39 cellular contexts compared by ENCODE assay signal in the genomic region with DNA sequence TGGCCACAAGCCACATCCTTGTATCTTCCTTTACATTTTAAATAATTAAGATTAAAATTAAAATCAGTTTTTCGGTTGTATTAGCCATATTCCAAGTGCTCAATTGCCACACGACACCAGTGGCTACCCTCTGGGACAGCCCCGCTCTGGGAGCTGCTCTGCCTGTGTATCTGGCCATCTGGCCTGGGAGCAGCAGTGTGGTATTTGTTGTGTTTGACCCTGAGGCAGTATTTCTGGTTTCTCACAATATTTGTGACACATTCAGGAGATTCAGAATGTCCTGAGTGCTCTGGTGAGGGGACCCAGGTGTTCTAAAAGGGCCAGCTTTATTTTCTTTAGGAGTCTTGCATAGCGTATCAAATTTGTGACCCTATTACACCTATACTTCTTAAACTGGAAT.
"Had no signal": no experiment of that assay in that cellular context is flagged by ENCODE, and none has a peak within 500 bp of the region (broad histone marks: within the 10 kb centered on the region; RNA-seq: fewer than 3 reads in every experiment).

No MANE protein-coding gene starts in this region.

- DNase-seq: activated effector memory CD4-positive, alpha-beta T cell treated with anti-CD3 and anti-CD28 coated beads, Interleukin-2, amount 50 U/mL, for 16 hours; activated effector memory CD4-positive, alpha-beta T cell treated with Interleukin-2 at 50 U/mL for 16 hours; activated gamma-delta T cell; activated gamma-delta T cell treated with Interleukin-2 at 50 U/mL for 16 hours; activated naive CD4-positive, alpha-beta T cell; activated naive CD4-positive, alpha-beta T cell treated with anti-CD3 and anti-CD28 coated beads for 36 hours; activated naive CD4-positive, alpha-beta T cell treated with anti-CD3 and anti-CD28 coated beads, Interleukin-2, amount 10 ng/mL, durations not matched to agents 7 days and 5 days; activated naive CD4-positive, alpha-beta T cell treated with anti-CD3 and anti-CD28 coated beads, Interleukin-2, amount 50 U/mL, for 16 hours; activated naive CD4-positive, alpha-beta T cell treated with Interleukin-2 at 50 U/mL for 16 hours; activated naive CD8-positive, alpha-beta T cell treated with anti-CD3 and anti-CD28 coated beads for 36 hours; activated naive CD8-positive, alpha-beta T cell treated with anti-CD3 and anti-CD28 coated beads, Interleukin-2, amount 10 ng/mL, durations not matched to agents 7 days and 5 days; activated naive CD8-positive, alpha-beta T cell treated with anti-CD3 and anti-CD28 coated beads, Interleukin-2, amount 50 U/mL, for 24 hours; activated T-cell treated with anti-CD3 and anti-CD28 coated beads for 4 hours; activated T-cell treated with anti-CD3 and anti-CD28 coated beads, Interleukin-2, amount 50 U/mL, for 1 hour; activated T-cell treated with anti-CD3 and anti-CD28 coated beads, Interleukin-2, amount 50 U/mL, for 24 hours; activated T-cell treated with anti-CD3 and anti-CD28 coated beads, Interleukin-2, amount 50 U/mL, for 4 hours; activated T-cell treated with anti-CD3 and anti-CD28 coated beads, Interleukin-2, amount 50 U/mL, for 48 hours; activated T-cell treated with anti-CD3 and anti-CD28 coated beads, Interleukin-2, amount 50 U/mL, for 72 hours; adrenal gland; amniotic stem cell; amygdala; anterior cingulate cortex; aorta; body of pancreas; brain microvascular endothelial cell; caudate nucleus; central memory CD4-positive, alpha-beta T cell; cerebellar nuclear complex had no signal

- H3K4me3 ChIP-seq: adrenal gland, ascending aorta, body of pancreas, breast epithelium, cardiac muscle cell had no signal

- H3K4me1 Mint-ChIP-seq: activated naive CD4-positive, alpha-beta T cell treated with anti-CD3 and anti-CD28 coated beads, Interleukin-2, amount 10 ng/mL, durations not matched to agents 7 days and 5 days; activated naive CD4-positive, alpha-beta T cell treated with anti-CD3 and anti-CD28 coated beads, Interleukin-2, amount 50 U/mL, for 24 hours; activated naive CD8-positive, alpha-beta T cell treated with anti-CD3 and anti-CD28 coated beads for 36 hours; activated naive CD8-positive, alpha-beta T cell treated with anti-CD3 and anti-CD28 coated beads, Interleukin-2, amount 10 ng/mL, durations not matched to agents 7 days and 5 days; activated naive CD8-positive, alpha-beta T cell treated with anti-CD3 and anti-CD28 coated beads, Interleukin-2, amount 50 U/mL, for 24 hours; activated T-helper 17 cell treated with anti-CD3 and anti-CD28 coated beads, Interleukin-2, amount 50 U/mL, for 72 hours; central memory CD8-positive, alpha-beta T cell had no signal

- H3K36me3 Mint-ChIP-seq: activated naive CD4-positive, alpha-beta T cell treated with anti-CD3 and anti-CD28 coated beads, Interleukin-2, amount 10 ng/mL, durations not matched to agents 7 days and 5 days; brain had no signal

- H3K9me3 ChIP-seq: adrenal gland, ascending aorta, body of pancreas, breast epithelium had no signal

- H3K9me3 Mint-ChIP-seq: brain had no signal

- H3K36me3 ChIP-seq: adrenal gland, ascending aorta, brain microvascular endothelial cell, breast epithelium, cardiac muscle cell had no signal

- ATAC-seq: activated naive CD4-positive, alpha-beta T cell treated with anti-CD3 and anti-CD28 coated beads, Interleukin-2, amount 50 U/mL, for 72 hours; activated naive CD8-positive, alpha-beta T cell treated with anti-CD3 and anti-CD28 coated beads, Interleukin-2, amount 50 U/mL, for 24 hours; activated T-cell treated with anti-CD3 and anti-CD28 coated beads, Interleukin-2, amount 50 U/mL, for 4 hours; activated T-cell treated with anti-CD3 and anti-CD28 coated beads, Interleukin-2, amount 50 U/mL, for 72 hours; activated T-helper 17 cell treated with anti-CD3 and anti-CD28 coated beads, Interleukin-2, amount 50 U/mL, for 72 hours; body of pancreas had no signal

- H3K4me1 ChIP-seq: adrenal gland, ascending aorta, body of pancreas, breast epithelium had no signal

- H3K27me3 Mint-ChIP-seq: activated naive CD4-positive, alpha-beta T cell treated with anti-CD3 and anti-CD28 coated beads, Interleukin-2, amount 10 ng/mL, durations not matched to agents 7 days and 5 days; activated naive CD4-positive, alpha-beta T cell treated with anti-CD3 and anti-CD28 coated beads, Interleukin-2, amount 50 U/mL, for 24 hours; activated naive CD8-positive, alpha-beta T cell; activated naive CD8-positive, alpha-beta T cell treated with anti-CD3 and anti-CD28 coated beads for 36 hours; activated naive CD8-positive, alpha-beta T cell treated with anti-CD3 and anti-CD28 coated beads, Interleukin-2, amount 50 U/mL, for 24 hours; activated T-helper 17 cell treated with anti-CD3 and anti-CD28 coated beads, Interleukin-2, amount 50 U/mL, for 72 hours; brain had no signal

- H3K27ac ChIP-seq: adrenal gland, ascending aorta, body of pancreas, brain microvascular endothelial cell, breast epithelium, cardiac muscle cell had no signal

- H3K27me3 ChIP-seq: adrenal gland, ascending aorta, body of pancreas, brain microvascular endothelial cell, breast epithelium, cardiac muscle cell had no signal

- H3K27ac Mint-ChIP-seq: activated naive CD4-positive, alpha-beta T cell treated with anti-CD3 and anti-CD28 coated beads for 36 hours; activated naive CD4-positive, alpha-beta T cell treated with anti-CD3 and anti-CD28 coated beads, Interleukin-2, amount 10 ng/mL, durations not matched to agents 7 days and 5 days; activated naive CD4-positive, alpha-beta T cell treated with anti-CD3 and anti-CD28 coated beads, Interleukin-2, amount 50 U/mL, for 24 hours; activated naive CD8-positive, alpha-beta T cell; activated naive CD8-positive, alpha-beta T cell treated with anti-CD3 and anti-CD28 coated beads for 36 hours; activated naive CD8-positive, alpha-beta T cell treated with anti-CD3 and anti-CD28 coated beads, Interleukin-2, amount 10 ng/mL, durations not matched to agents 7 days and 5 days; activated naive CD8-positive, alpha-beta T cell treated with anti-CD3 and anti-CD28 coated beads, Interleukin-2, amount 50 U/mL, for 24 hours; activated T-cell treated with anti-CD3 and anti-CD28 coated beads, Interleukin-2, amount 50 U/mL, for 24 hours; activated T-cell treated with anti-CD3 and anti-CD28 coated beads, Interleukin-2, amount 50 U/mL, for 72 hours; activated T-helper 1 cell treated with anti-CD3 and anti-CD28 coated beads, Interleukin-12 subunit alpha, Interleukin-12 subunit beta, Interleukin-2, Interleukin-4 antibody, amounts not matched to agents 30 ng/mL and 10 ng/mL and 1 ng/mL, durations not matched to agents 14 hours and 24 hours and 36 hours; activated T-helper 17 cell treated with anti-CD3 and anti-CD28 coated beads, Interleukin-2, amount 50 U/mL, for 72 hours; activated T-helper 2 cell treated with anti-CD3 and anti-CD28 coated beads, Interferon-gamma antibody, Interleukin-2, Interleukin-4, amounts not matched to agents 10 μg/mL and 5 μg/mL and 100 μg/mL, durations not matched to agents 14 hours and 24 hours and 36 hours; brain had no signal

- H3K4me3 Mint-ChIP-seq: activated naive CD4-positive, alpha-beta T cell treated with anti-CD3 and anti-CD28 coated beads for 36 hours; activated naive CD4-positive, alpha-beta T cell treated with anti-CD3 and anti-CD28 coated beads, Interleukin-2, amount 10 ng/mL, durations not matched to agents 7 days and 5 days; activated naive CD4-positive, alpha-beta T cell treated with anti-CD3 and anti-CD28 coated beads, Interleukin-2, amount 50 U/mL, for 24 hours; activated naive CD8-positive, alpha-beta T cell; activated naive CD8-positive, alpha-beta T cell treated with anti-CD3 and anti-CD28 coated beads for 36 hours; activated naive CD8-positive, alpha-beta T cell treated with anti-CD3 and anti-CD28 coated beads, Interleukin-2, amount 10 ng/mL, durations not matched to agents 7 days and 5 days; activated naive CD8-positive, alpha-beta T cell treated with anti-CD3 and anti-CD28 coated beads, Interleukin-2, amount 50 U/mL, for 24 hours; activated T-cell treated with anti-CD3 and anti-CD28 coated beads, Interleukin-2, amount 50 U/mL, for 24 hours; activated T-cell treated with anti-CD3 and anti-CD28 coated beads, Interleukin-2, amount 50 U/mL, for 4 hours; activated T-cell treated with anti-CD3 and anti-CD28 coated beads, Interleukin-2, amount 50 U/mL, for 72 hours; activated T-helper 1 cell treated with anti-CD3 and anti-CD28 coated beads, Interleukin-12 subunit alpha, Interleukin-12 subunit beta, Interleukin-2, Interleukin-4 antibody, amounts not matched to agents 30 ng/mL and 10 ng/mL and 1 ng/mL, durations not matched to agents 14 hours and 24 hours and 36 hours; activated T-helper 17 cell treated with anti-CD3 and anti-CD28 coated beads, Interleukin-2, amount 50 U/mL, for 72 hours; brain; central memory CD8-positive, alpha-beta T cell had no signal
